1 cellular context compared by ENCODE assay signal in genomic region chr19:55176116-55176515, GRCh38.
TF ChIP-seq lines count a peak whose summit lies in the region.

No MANE protein-coding gene starts in this region.

TF ChIP-seq in GM23338, 12 proteins besides CTCF, POLR2A, EP300 and RAD21 (continued from another document):
- TF ChIP-seq ZNF462 (CRISPR knock-in tag; IDR thresholded peaks at IDR 0.05) (no peak), JUNB (IDR thresholded peaks at IDR 0.05; ENCODE audit: unreplicated experiment) (no peak), CREB1 (CRISPR knock-in tag; IDR thresholded peaks at IDR 0.05; ENCODE audit: low read depth) (no peak), ETS1 (IDR thresholded peaks at IDR 0.05) (no peak), REST (IDR thresholded peaks at IDR 0.05; ENCODE audit: unreplicated experiment) (no peak), EZH2phosphoT487 (IDR thresholded peaks at IDR 0.05; ENCODE audit: unreplicated experiment) (no peak), NANOG (IDR thresholded peaks at IDR 0.05; ENCODE audit: borderline replicate concordance) (no peak), ZNF331 (CRISPR knock-in tag; IDR thresholded peaks at IDR 0.05; ENCODE audit: low read depth) (no peak), ZNF114 (CRISPR knock-in tag; IDR thresholded peaks at IDR 0.05) (no peak), POLR2AphosphoS5 (IDR thresholded peaks at IDR 0.05; ENCODE audit: low read depth) (no peak)
